30 cellular contexts compared by ENCODE assay signal in genomic region chr21:25952306-25952705, GRCh38.
"Had no signal": no experiment of that assay in that cellular context is flagged by ENCODE, and none has a peak within 500 bp of the region (broad histone marks: within the 10 kb centered on the region; RNA-seq: fewer than 3 reads in every experiment).

No MANE protein-coding gene starts in this region.

- H3K4me3 ChIP-seq: adrenal gland, left lung, lung, ovary, prostate gland had no signal

- H3K9me3 ChIP-seq: adrenal gland, left lung, neutrophil, ovary, prostate gland had no signal

- H3K36me3 ChIP-seq: adrenal gland, ovary, prostate gland had no signal

- H3K4me1 ChIP-seq: left lung, prostate gland had no signal

- DNase-seq: activated CD4-positive, alpha-beta T cell treated with anti-CD3 and anti-CD28 coated beads for 4 hours; activated CD4-positive, alpha-beta T cell treated with anti-CD3 and anti-CD28 coated beads, Interleukin-2, amount 50 U/mL, for 4 hours; activated naive CD4-positive, alpha-beta T cell; activated T-cell treated with anti-CD3 and anti-CD28 coated beads for 4 hours; activated T-cell treated with anti-CD3 and anti-CD28 coated beads, Interleukin-2, amount 50 U/mL, for 72 hours; adrenal gland; brain microvascular endothelial cell; caudate nucleus; cortex of kidney; effector CD8-positive, alpha-beta T cell; left lung; naive B cell; nephron progenitor cell; ovary; retina; small intestine; stimulated activated CD4-positive, alpha-beta T cell treated with anti-CD3 and anti-CD28 coated beads, Interleukin-1b, Interleukin-23, amount 100 ng/mL, for 48 hours; stimulated activated CD4-positive, alpha-beta T cell treated with anti-CD3 and anti-CD28 coated beads, Interleukin-4, amount 100 ng/mL, for 4 hours; stimulated activated CD8-positive, alpha-beta memory T cell treated with anti-CD3 and anti-CD28 coated beads, Interleukin-4, amount 100 ng/mL, for 48 hours; stimulated activated naive CD8-positive, alpha-beta T cell treated with anti-CD3 and anti-CD28 coated beads, Interleukin-15, amount 100 ng/mL, for 72 hours; substantia nigra had no signal

- FAIRE-seq: astrocyte, endometrium, small intestine, TTC549 had no signal

- ATAC-seq: activated T-cell treated with anti-CD3 and anti-CD28 coated beads, Interleukin-2, amount 50 U/mL, for 72 hours; left lung; sciatic nerve; stimulated activated memory B cell treated with anti-CD40 and anti-IgM and Interleukin-4, amounts not matched to agents 10 μg/mL and 1 μg/mL and 100 μg/mL, for 72 hours; stimulated activated naive CD8-positive, alpha-beta T cell treated with anti-CD3 and anti-CD28 coated beads, Interleukin-15, amount 100 ng/mL, for 72 hours had no signal

- H3K27me3 ChIP-seq: adrenal gland, brain microvascular endothelial cell, left lung, neutrophil, ovary had no signal

- H3K27ac ChIP-seq: brain microvascular endothelial cell, neutrophil, ovary, prostate gland, VCaP had no signal
